ENCODE assay signal across 8 cellular contexts in genomic region chr20:1225729-1226313, GRCh38. TPM values are rescaled to one million over a fixed set of nuclear protein-coding genes. Genes with fewer than 3 reads are reported as not detected.
DNase-seq lines count a peak whose midpoint lies in the region; ATAC-seq, FAIRE-seq and TF ChIP-seq lines count a peak whose summit lies in the region.

RAD21L1 (plus strand) TSS chr20:1226044; CDS start chr20:1228454, 2,410 bp downstream.

- H3K4me3 ChIP-seq in A549: peak within 1 kb of the TSS; percentile 87
- H3K4me3 ChIP-seq in muscle layer of duodenum (ENCODE audit: low read depth in 1 of 2, low read length in 2 of 2): peak within 1 kb of the TSS; percentile 56 to 82

- CTCF ChIA-PET in A549 (lab: Yijun Ruan, JAX): interaction anchor here (0.6 to 3.8 kb wide), 8 partner anchors 12 to 560 kb away, joined by 3 to 15 read pairs (median 7); no protein-coding TSS in a partner anchor

- TF ChIP-seq RAD21 in A549 (conservative IDR thresholded peaks at IDR 0.05 in 1 of 2, IDR thresholded peaks at IDR 0.05 in 1 of 2): no peak

- H3K9me3 Mint-ChIP-seq in activated T-cell treated with anti-CD3 and anti-CD28 coated beads, Interleukin-2, amount 50 U/mL, for 4 hours: no peaks in the 10 kb centered on the region

- peaks cover 10% of the 10 kb centered on the region for H3K27me3 Mint-ChIP-seq in activated T-cell treated with anti-CD3 and anti-CD28 coated beads, Interleukin-2, amount 50 U/mL, for 4 hours (ENCODE audit: low read depth)

- POLR2A ChIA-PET in A549 (lab: Yijun Ruan, JAX): no interaction called here

- H3K9me3 ChIP-seq in A549 (no peaks in the 10 kb centered on the region), muscle layer of duodenum (ENCODE audit: control insufficient read depth in 1 of 2, low read length in 2 of 2) (no peaks in the 10 kb centered on the region)

- H3K36me3 Mint-ChIP-seq in activated T-cell treated with anti-CD3 and anti-CD28 coated beads, Interleukin-2, amount 50 U/mL, for 4 hours (ENCODE audit: insufficient read depth): no peaks in the 10 kb centered on the region

- peak within 1 kb of the TSS; percentile 81 for H3K4me3 Mint-ChIP-seq in activated T-cell treated with anti-CD3 and anti-CD28 coated beads, Interleukin-2, amount 50 U/mL, for 4 hours

- peak; percentile 72 for TF ChIP-seq POLR2A in A549 (IDR thresholded peaks at IDR 0.05; ENCODE audit: low read length)

- H3K4me1 ChIP-seq in A549 (no peaks in the 10 kb centered on the region), muscle layer of duodenum (ENCODE audit: control insufficient read depth in 1 of 2, insufficient read depth in 2 of 2, low read length in 2 of 2) (peaks cover 0 to 12% of the 10 kb centered on the region in 2 donors)

- peaks cover 13% of the 10 kb centered on the region for H3K27me3 ChIP-seq in muscle layer of duodenum (ENCODE audit: low read depth, low read length)

- 1% methylated on average over 25 of the region's 66 CpGs for WGBS in A549 (ENCODE audit: missing lambda C conversion rate)

- H3K36me3 ChIP-seq in muscle layer of duodenum (ENCODE audit: control insufficient read depth in 1 of 2, insufficient read depth in 2 of 2, low read length in 2 of 2): no peaks in the 10 kb centered on the region

- DNase-seq in A549 (ENCODE audit: low read depth in 1 of 2, low spot score in 1 of 2) (peak; percentile 87 to 92), GM19240 (ENCODE audit: insufficient read length, low spot score) (peak; percentile 28), NCI-H82 treated with DMSO at 0.1 percent for 48 hours (lab: John Stamatoyannopoulos, UW; ENCODE audit: unreplicated experiment) (peak; percentile 51)
- peak; percentile 76 for DNase-seq in activated T-cell treated with anti-CD3 and anti-CD28 coated beads, Interleukin-2, amount 50 U/mL, for 4 hours
- peak; percentile 57 to 78 for DNase-seq in stimulated activated CD8-positive, alpha-beta memory T cell treated with anti-CD3 and anti-CD28 coated beads, Interleukin-4, amount 100 ng/mL, for 1 hour (ENCODE audit: low read depth in 2 of 2, low spot score in 1 of 2)

- H3K4me1 Mint-ChIP-seq in activated T-cell treated with anti-CD3 and anti-CD28 coated beads, Interleukin-2, amount 50 U/mL, for 4 hours (ENCODE audit: low read depth): peaks cover 6% of the 10 kb centered on the region

- H3K27ac ChIP-seq in A549 (peak within 1 kb of the TSS; percentile 77 to 88), muscle layer of duodenum (ENCODE audit: low read length) (no peak within 1 kb of the TSS)

- TF ChIP-seq CTCF in A549 (IDR thresholded peaks at IDR 0.05): no peak

- FAIRE-seq in A549 (lab: Jason Lieb, UNC): no peak

- TF ChIP-seq EP300 in A549 (IDR thresholded peaks at IDR 0.05): no peak

- ATAC-seq in A549 (peak; percentile 86 to 88), esophagus mucosa (peak; percentile 98), HG03378 (IDR thresholded peaks at IDR 0.05; ENCODE audit: unreplicated experiment) (no peak)
- ATAC-seq in activated T-cell treated with anti-CD3 and anti-CD28 coated beads, Interleukin-2, amount 50 U/mL, for 4 hours: peak; percentile 79 to 86

- peak within 1 kb of the TSS; percentile 100 for H3K4me2 ChIP-seq in A549

TF ChIP-seq in A549, 52 proteins besides CTCF, POLR2A, EP300 and RAD21 (continues in another document):
- TF ChIP-seq USF2 (IDR thresholded peaks at IDR 0.05): no peak
- no peak for TF ChIP-seq ATOH8 (CRISPR knock-in tag; IDR thresholded peaks at IDR 0.05; ENCODE audit: low read depth)
- TF ChIP-seq HDAC2 (IDR thresholded peaks at IDR 0.05): no peak
- no peak for TF ChIP-seq HEYL (CRISPR knock-in tag; IDR thresholded peaks at IDR 0.05)
- no peak for TF ChIP-seq SMC3 (IDR thresholded peaks at IDR 0.05)
- no peak for TF ChIP-seq ZC3H11A (IDR thresholded peaks at IDR 0.05)
- no peak for TF ChIP-seq JUNB (IDR thresholded peaks at IDR 0.05)
- no peak for TF ChIP-seq ELK1 (IDR thresholded peaks at IDR 0.05; ENCODE audit: low read depth, low read length)
- TF ChIP-seq MYC (IDR thresholded peaks at IDR 0.05; ENCODE audit: borderline replicate concordance, low read length): no peak
- TF ChIP-seq PHF8 (IDR thresholded peaks at IDR 0.05; ENCODE audit: borderline replicate concordance, low read depth): peak; percentile 59
- TF ChIP-seq CHD2 (IDR thresholded peaks at IDR 0.05; ENCODE audit: low read length, partially characterized antibody): no peak
- TF ChIP-seq FOXS1 (CRISPR knock-in tag; IDR thresholded peaks at IDR 0.05): no peak
- no peak for TF ChIP-seq BCL3 (IDR thresholded peaks at IDR 0.05)
- TF ChIP-seq E2F6 (IDR thresholded peaks at IDR 0.05; ENCODE audit: borderline replicate concordance, low read depth): peak; percentile 95
- no peak for TF ChIP-seq RFX5 (IDR thresholded peaks at IDR 0.05)
- TF ChIP-seq ESRRA (IDR thresholded peaks at IDR 0.05; ENCODE audit: borderline replicate concordance, low read length): no peak
- TF ChIP-seq FOSL2 (IDR thresholded peaks at IDR 0.05): no peak
- no peak for TF ChIP-seq FOSL2 (CRISPR knock-in tag; IDR thresholded peaks at IDR 0.05)
- TF ChIP-seq PBX3 (IDR thresholded peaks at IDR 0.05): no peak
- TF ChIP-seq RARB (CRISPR knock-in tag; IDR thresholded peaks at IDR 0.05): no peak
- no peak for TF ChIP-seq FOSB (CRISPR knock-in tag; IDR thresholded peaks at IDR 0.05)
- no peak for TF ChIP-seq RCOR1 (IDR thresholded peaks at IDR 0.05; ENCODE audit: low read depth, low read length)
- no peak for TF ChIP-seq CBX8 (IDR thresholded peaks at IDR 0.05)
- TF ChIP-seq CHD4 (IDR thresholded peaks at IDR 0.05; ENCODE audit: borderline replicate concordance): peak; percentile 50; the same call in 1 of the 2 replicates
- no peak for TF ChIP-seq SREBF2 (IDR thresholded peaks at IDR 0.05)
- TF ChIP-seq EHF (CRISPR knock-in tag; IDR thresholded peaks at IDR 0.05): no peak
- no peak for TF ChIP-seq MAFK (IDR thresholded peaks at IDR 0.05; ENCODE audit: partially characterized antibody)
- no peak for TF ChIP-seq CEBPB (IDR thresholded peaks at IDR 0.05)
- no peak for TF ChIP-seq CBX2 (IDR thresholded peaks at IDR 0.05; ENCODE audit: borderline replicate concordance, low read depth)
- TF ChIP-seq NR3C1 (IDR thresholded peaks at IDR 0.05): no peak

RNA-seq across cellular contexts. Expression of gene RAD21L1, which starts in this region (rescaled TPM):
- polyA plus RNA-seq in A549 (2011; rRNA removed) (not detected in 2 replicates), A549 (2017; fragmentation: RNase III; extraction: RNeasy Plus Mini Kit Qiagen cat#74134 plus additional on column Dnase treatment) (not detected in 3 replicates)
- not detected in 2 replicates for polyA plus RNA-seq in A549 (2012; cell fraction: cytosol; rRNA removed)
- polyA plus RNA-seq in A549 (2012; cell fraction: nucleus; rRNA removed): not detected in 2 replicates
- polyA minus RNA-seq in A549 (2011; rRNA and poly(A)+ RNA removed): not detected in 2 replicates
- under 1 TPM in 1 of 3 donors, not detected in 2; 0.71 TPM for total RNA-seq in activated T-cell treated with anti-CD3 and anti-CD28 coated beads, Interleukin-2, amount 50 U/mL, for 4 hours
- total RNA-seq in esophagus mucosa: not detected

Comparison
In these comparisons a context has a peak if more than half of its experiments do, and no peak if none do; other contexts are left out.
1. Peak in DNase-seq, ATAC-seq, H3K4me3 ChIP-seq, H3K27ac ChIP-seq and H3K4me2 ChIP-seq in A549; RNA of the gene not detected or under 1 TPM.
2. Peak in DNase-seq and ATAC-seq in activated T-cell treated with anti-CD3 and anti-CD28 coated beads, Interleukin-2, amount 50 U/mL, for 4 hours; RNA of the gene not detected or under 1 TPM.
3. Peak in ATAC-seq in esophagus mucosa; RNA of the gene not detected or under 1 TPM.
4. DNase-seq: peak in every context shown above with its lines; median percentile 90 in A549; 76 in activated T-cell treated with anti-CD3 and anti-CD28 coated beads, Interleukin-2, amount 50 U/mL, for 4 hours; 68 in stimulated activated CD8-positive, alpha-beta memory T cell treated with anti-CD3 and anti-CD28 coated beads, Interleukin-4, amount 100 ng/mL, for 1 hour; 51 in NCI-H82 treated with DMSO at 0.1 percent for 48 hours; 28 in GM19240.